8 cellular contexts compared by ENCODE assay signal in the genomic region with DNA sequence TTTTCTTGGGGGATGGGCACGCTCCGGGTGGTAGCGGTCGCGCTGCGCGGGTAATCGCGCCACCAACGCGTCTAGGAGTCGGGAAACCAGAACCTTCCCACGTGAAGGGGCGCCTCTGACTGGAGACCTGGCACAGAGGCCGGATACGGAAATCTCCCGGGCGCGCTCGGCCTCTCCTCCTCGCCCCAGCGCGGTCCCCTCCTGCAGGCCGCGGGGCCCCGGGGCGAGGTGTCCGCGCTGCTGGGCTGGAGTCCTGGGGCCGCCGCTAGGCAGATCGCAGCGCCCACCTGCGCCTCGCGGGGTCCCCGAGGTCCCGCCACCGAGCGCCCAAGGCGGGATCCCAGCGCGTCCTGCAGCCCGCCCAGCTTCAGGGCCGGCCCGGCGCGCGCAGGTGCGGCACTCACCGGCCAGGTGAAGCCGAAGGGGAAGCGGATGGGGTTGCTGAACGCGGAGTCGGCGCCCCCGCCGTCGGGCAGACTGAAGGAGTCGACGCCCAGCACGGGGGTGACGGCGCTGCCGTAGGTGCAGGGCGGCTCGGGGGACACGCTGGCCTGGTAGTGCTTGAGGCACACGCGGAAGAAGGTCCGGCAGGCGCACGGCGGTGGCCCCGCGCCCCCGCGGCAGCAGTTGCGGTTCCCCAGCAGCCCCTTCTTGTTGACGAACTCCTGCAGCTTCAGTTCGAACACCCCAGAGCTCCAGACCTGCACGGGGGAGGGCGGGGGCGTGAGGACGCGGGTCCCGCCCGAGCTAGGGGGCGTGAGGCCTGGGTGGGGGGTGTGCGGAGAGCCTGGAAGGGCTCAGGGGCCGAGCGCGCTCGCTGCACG. TPM values are rescaled to one million over a fixed set of nuclear protein-coding genes. Genes with fewer than 3 reads are reported as not detected.
A peak's percentile ranks its signal among the peaks of the same experiment; 100 is the strongest.
DNase-seq lines count a peak whose midpoint lies in the region; ATAC-seq and TF ChIP-seq lines count a peak whose summit lies in the region.

No MANE protein-coding gene starts in this region.

- no peak for TF ChIP-seq POLR2A in right lobe of liver (IDR thresholded peaks at IDR 0.05)
- no peak for TF ChIP-seq POLR2A in thyroid gland (IDR thresholded peaks at IDR 0.05)

- CTCF ChIA-PET in activated CD4-positive, alpha-beta T cell treated with anti-CD3 and anti-CD28 coated beads for 36 hours (lab: Charles Lee) = no interaction called here

- H3K4me1 Mint-ChIP-seq in activated CD4-positive, alpha-beta T cell treated with anti-CD3 and anti-CD28 coated beads for 36 hours = peaks cover 35% of the 10 kb centered on the region

- H3K36me3 ChIP-seq in right lobe of liver = no peaks in the 10 kb centered on the region
- H3K36me3 ChIP-seq in thyroid gland = peaks cover 0 to 5% of the 10 kb centered on the region in 2 donors

- intact Hi-C loops in activated CD4-positive, alpha-beta T cell treated with anti-CD3 and anti-CD28 coated beads for 36 hours (cut with DNase I, micrococcal nuclease) = no loop called here
- intact Hi-C loops in right lobe of liver (cut with DNase I) (loop anchor here in 1 of 2 donors (10.0 kb wide), 2 partner anchors 65 to 115 kb away; no protein-coding TSS in a partner anchor), thyroid gland (cut with DNase I) (no loop called here)

- H3K4me3 ChIP-seq in right lobe of liver (peak overlapping the region; percentile 35 to 63 (median 60)), thyroid gland (replicated peaks in 1 of 3) (peak overlapping the region; percentile 24 to 72 (median 71))

- H3K27me3 Mint-ChIP-seq in activated CD4-positive, alpha-beta T cell treated with anti-CD3 and anti-CD28 coated beads for 36 hours = peaks cover 48% of the 10 kb centered on the region

- H3K27me3 ChIP-seq in right lobe of liver (peaks cover 0 to 4% of the 10 kb centered on the region in 2 donors), thyroid gland (peaks cover 8% of the 10 kb centered on the region)

- peaks cover 0 to 29% (median 4%) of the 10 kb centered on the region in 4 donors for H3K4me1 ChIP-seq in right lobe of liver
- H3K4me1 ChIP-seq in thyroid gland = peaks cover 24 to 43% of the 10 kb centered on the region in 2 donors

- no peaks in the 10 kb centered on the region for H3K9me3 ChIP-seq in right lobe of liver
- no peaks in the 10 kb centered on the region for H3K9me3 ChIP-seq in thyroid gland

- H3K27ac Mint-ChIP-seq in activated CD4-positive, alpha-beta T cell treated with anti-CD3 and anti-CD28 coated beads for 36 hours = peak overlapping the region; percentile 47

- no peak for TF ChIP-seq CTCF in right lobe of liver (IDR thresholded peaks at IDR 0.05)
- TF ChIP-seq CTCF in thyroid gland (IDR thresholded peaks at IDR 0.05) = no peak

- no peak for ATAC-seq in activated CD4-positive, alpha-beta T cell treated with anti-CD3 and anti-CD28 coated beads for 36 hours
- no peak for ATAC-seq in right lobe of liver

- no peaks in the 10 kb centered on the region for H3K9me3 Mint-ChIP-seq in activated CD4-positive, alpha-beta T cell treated with anti-CD3 and anti-CD28 coated beads for 36 hours (ENCODE audit: low read depth)

- H3K27ac ChIP-seq in angular gyrus (ENCODE audit: low read depth, low read length) (peak overlapping the region; percentile 67), right lobe of liver (peak overlapping the region; percentile 53 to 79 (median 55)), thyroid gland (peak overlapping the region in 2 of 3 donors; percentile 28 to 60)

- H3K36me3 Mint-ChIP-seq in activated CD4-positive, alpha-beta T cell treated with anti-CD3 and anti-CD28 coated beads for 36 hours (ENCODE audit: low read depth) = peaks cover 2% of the 10 kb centered on the region

- POLR2A ChIA-PET in activated CD4-positive, alpha-beta T cell treated with anti-CD3 and anti-CD28 coated beads for 36 hours (lab: Charles Lee) = no interaction called here

- H3K4me3 Mint-ChIP-seq in activated CD4-positive, alpha-beta T cell treated with anti-CD3 and anti-CD28 coated beads for 36 hours = peak overlapping the region; percentile 70

- peak; percentile 49 for DNase-seq in activated CD4-positive, alpha-beta T cell treated with anti-CD3 and anti-CD28 coated beads for 36 hours
- DNase-seq in activated CD4-positive, alpha-beta T cell treated with anti-CD3 and anti-CD28 coated beads for 1 hour = no peak
- peak in 1 of 3 donors; percentile 38 for DNase-seq in right lobe of liver
- peak in 1 of 2 donors; percentile 20 for DNase-seq in thyroid gland
- DNase-seq in SHP77 treated with DMSO at 0.1 percent for 48 hours (lab: John Stamatoyannopoulos, UW) = no peak
- no peak for DNase-seq in DMS153 (lab: John Stamatoyannopoulos, UW)
- DNase-seq in dermis blood vessel endothelial cell = no peak

- 2% methylated on average over 24 of the region's 96 CpGs for WGBS in right lobe of liver (ENCODE audit: insufficient coverage, low coverage, low lambda C conversion rate, missing lambda C conversion rate)
- WGBS in thyroid gland, 2 donors = 1 to 2% methylated on average over 18 to 41 of the region's 96 CpGs

RNA-seq across cellular contexts. Expression of a gene that starts 1.6 kb away (rescaled TPM):
- under 1 TPM; 0.54 to 0.91 TPM for total RNA-seq in activated CD4-positive, alpha-beta T cell treated with anti-CD3 and anti-CD28 coated beads for 36 hours
- 1 to 10 TPM; 2.0 to 9.6 (median 3.4) TPM for total RNA-seq in right lobe of liver
- 10 to 100 TPM in 3 of 4 donors, 1 to 10 TPM in 1; 6.6 to 14.9 (median 11.5) TPM for total RNA-seq in thyroid gland
- total RNA-seq in dermis blood vessel endothelial cell = 7.5 and 7.6 TPM in 2 replicates

RNA-seq across cellular contexts. Expression of a gene that starts 17.2 kb away (rescaled TPM):
- 10 to 100 TPM; 21.9 to 26.3 TPM for total RNA-seq in activated CD4-positive, alpha-beta T cell treated with anti-CD3 and anti-CD28 coated beads for 36 hours
- 10 to 100 TPM in 5 of 6 experiments, 1 to 10 TPM in 1; 9.5 to 15.7 (median 13.1) TPM for total RNA-seq in right lobe of liver
- total RNA-seq in thyroid gland = 10 to 100 TPM; 26.9 to 38.4 (median 27.7) TPM
- total RNA-seq in dermis blood vessel endothelial cell = 12.8 and 18.1 TPM in 2 replicates
